23 cellular contexts compared by ENCODE assay signal in the genomic region with DNA sequence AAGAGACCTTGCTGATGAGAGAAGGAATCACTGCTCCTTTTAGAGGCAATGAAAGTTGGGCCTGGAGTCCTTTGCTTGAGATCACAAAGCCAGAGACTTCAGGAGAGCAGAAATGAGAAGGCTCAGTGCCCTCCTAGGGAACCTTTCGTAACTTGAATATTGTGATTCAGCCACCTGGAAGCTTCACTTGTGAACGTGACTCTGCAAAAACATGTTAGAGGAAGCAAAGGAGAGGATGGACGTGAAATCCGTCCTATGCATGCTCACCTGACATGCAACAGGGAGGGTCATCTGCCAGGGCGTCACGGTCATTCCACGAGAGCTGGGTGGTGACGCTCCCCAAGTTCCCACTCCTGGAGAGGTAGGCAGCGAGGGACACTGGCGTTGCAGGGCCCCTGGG.
"Had no signal": no experiment of that assay in that cellular context is flagged by ENCODE, and none has a peak within 500 bp of the region (broad histone marks: within the 10 kb centered on the region; RNA-seq: fewer than 3 reads in every experiment).

No MANE protein-coding gene starts in this region.

- H3K27ac ChIP-seq: colonic mucosa, gastroesophageal sphincter, heart left ventricle, hepatocyte, ovary, psoas muscle, skin epidermis, spleen, thoracic aorta, tibial nerve, upper lobe of left lung, uterus had no signal

- H2AFZ ChIP-seq: hepatocyte had no signal

- H3K4me1 ChIP-seq: colonic mucosa, psoas muscle, spleen, upper lobe of left lung, uterus had no signal

- H3K4me3 ChIP-seq: colonic mucosa, gastroesophageal sphincter, heart left ventricle, hepatocyte, lung, mucosa of descending colon, ovary, psoas muscle, skin epidermis, spleen, thoracic aorta, tibial nerve, upper lobe of left lung, uterus had no signal

- H3K79me2 ChIP-seq: hepatocyte had no signal

- H3K27me3 ChIP-seq: colonic mucosa, gastroesophageal sphincter, heart left ventricle, hepatocyte, ovary, spleen, tibial nerve, upper lobe of left lung, uterus had no signal

- H3K4me2 ChIP-seq: hepatocyte had no signal

- H3K9me3 ChIP-seq: colonic mucosa, gastroesophageal sphincter, heart left ventricle, mucosa of descending colon, ovary, psoas muscle, spleen, thoracic aorta, tibial nerve, upper lobe of left lung, uterus had no signal

- H3K36me3 ChIP-seq: colonic mucosa, ovary, spleen, thoracic aorta, upper lobe of left lung, uterus had no signal

- FAIRE-seq: kidney had no signal

- DNase-seq: colonic mucosa; effector memory CD4-positive, alpha-beta T cell; foreskin fibroblast; heart left ventricle; kidney; mesenchymal stem cell; mucosa of descending colon; naive B cell; nephron progenitor cell; occipital lobe; ovary; psoas muscle; spleen; stimulated activated CD4-positive, alpha-beta T cell treated with anti-CD3 and anti-CD28 coated beads, Interleukin-4, amount 100 ng/mL, for 4 hours; stimulated activated naive B cell treated with anti-CD40 and anti-IgM and Interleukin-4, amounts not matched to agents 10 μg/mL and 1 μg/mL and 100 μg/mL, for 72 hours; uterus had no signal
